Comparison of ENCODE assay signal across 8 cellular contexts in genomic region chr5:126599971-126600630, GRCh38. TPM values are rescaled to one million over a fixed set of nuclear protein-coding genes. Genes with fewer than 3 reads are reported as not detected.
DNase-seq lines count a peak whose midpoint lies in the region; FAIRE-seq and TF ChIP-seq lines count a peak whose summit lies in the region.
"Not testable (repeated sequence)": the region's sequence is repeated elsewhere in the genome, so short reads cannot be mapped to it uniquely, and the experiment has no call there.

No MANE protein-coding gene starts in this region.

- H3K9me3 Mint-ChIP-seq in neural crest cell = not testable (repeated sequence)

- peaks cover 0 to 39% (median 32%) of the 10 kb centered on the region in 11 experiments; a peak in 16 of 22 replicates for H4K20me1 ChIP-seq in BLaER1 treated with 17β-estradiol and CSF1 and Interleukin-3, amounts not matched to agents 10 nM and 100 nM

- DNase-seq in HuH-7.5 (ENCODE audit: low spot score) = peak; percentile 34
- peak; percentile 18 for DNase-seq in SKM-1 treated with dmso at 0.1 percent for 144 hours (lab: John Stamatoyannopoulos, UW; ENCODE audit: unreplicated experiment)
- not testable (repeated sequence) for DNase-seq in adipocyte (ENCODE audit: low read depth); kidney; neural crest cell (ENCODE audit: low read depth, low spot score)
- peak; percentile 52 for DNase-seq in epithelial cell of esophagus (ENCODE audit: low read depth)

- peaks cover 0 to 14% (median 8%) of the 10 kb centered on the region in 11 experiments; a peak in 10 of 22 replicates for H3K9me3 ChIP-seq in BLaER1 treated with 17β-estradiol and CSF1 and Interleukin-3, amounts not matched to agents 10 nM and 100 nM (replicated peaks in 1 of 11)
- not testable (repeated sequence) for H3K9me3 ChIP-seq in adipocyte (ENCODE audit: control insufficient read depth, low read length); kidney (ENCODE audit: control insufficient read depth in 1 of 2, low read length in 2 of 2); stomach smooth muscle (ENCODE audit: control insufficient read depth in 2 of 2, low read length in 2 of 2)

- peak overlapping the region in 5 of 11 experiments; percentile 0 to 65 (median 21); a peak in 7 of 22 replicates for H3K4me2 ChIP-seq in BLaER1 treated with 17β-estradiol and CSF1 and Interleukin-3, amounts not matched to agents 10 nM and 100 nM

- not testable (repeated sequence) for H3K27me3 Mint-ChIP-seq in neural crest cell (ENCODE audit: low read depth)

- peak overlapping the region; percentile 75 to 100 (median 94); a peak in 18 of 20 replicates for H3K4me3 ChIP-seq in BLaER1 treated with 17β-estradiol and CSF1 and Interleukin-3, amounts not matched to agents 10 nM and 100 nM
- peak overlapping the region; percentile 94 for H3K4me3 ChIP-seq in adipocyte (ENCODE audit: low read length)
- peak overlapping the region; percentile 96 for H3K4me3 ChIP-seq in epithelial cell of esophagus (ENCODE audit: low read length)
- peak overlapping the region; percentile 95 to 100 for H3K4me3 ChIP-seq in kidney (ENCODE audit: low read length in 2 of 2)
- peak overlapping the region; percentile 64 to 94 for H3K4me3 ChIP-seq in stomach smooth muscle (ENCODE audit: low read length in 2 of 2)

- H3K27ac Mint-ChIP-seq in neural crest cell (ENCODE audit: unreplicated experiment) = peak overlapping the region; percentile 86

- peaks cover 32% of the 10 kb centered on the region for H3K4me1 Mint-ChIP-seq in neural crest cell

- H3K27me3 ChIP-seq in BLaER1 treated with 17β-estradiol and CSF1 and Interleukin-3, amounts not matched to agents 10 nM and 100 nM = peaks cover 9 to 14% (median 12%) of the 10 kb centered on the region in 11 experiments
- H3K27me3 ChIP-seq in adipocyte (replicated peaks; ENCODE audit: control insufficient read depth, insufficient read depth, low read length); stomach smooth muscle (ENCODE audit: control insufficient read depth in 1 of 2, insufficient read depth in 2 of 2, low read length in 2 of 2): not testable (repeated sequence)

- peak overlapping the region in 2 of 11 experiments; percentile 90 to 93; a peak in 2 of 22 replicates for H3K9ac ChIP-seq in BLaER1 treated with 17β-estradiol and CSF1 and Interleukin-3, amounts not matched to agents 10 nM and 100 nM
- H3K9ac ChIP-seq in adipocyte (ENCODE audit: low read length) (peak overlapping the region; percentile 94), stomach smooth muscle (ENCODE audit: low read length in 2 of 2) (peak overlapping the region; percentile 36 to 86)
- not testable (repeated sequence) for H3K9ac ChIP-seq in kidney (ENCODE audit: low read length in 2 of 2)

- not testable (repeated sequence) for H3K36me3 Mint-ChIP-seq in neural crest cell (ENCODE audit: low read depth)

- peaks cover 13 to 43% (median 20%) of the 10 kb centered on the region in 10 experiments; a peak in 19 of 20 replicates for H3K4me1 ChIP-seq in BLaER1 treated with 17β-estradiol and CSF1 and Interleukin-3, amounts not matched to agents 10 nM and 100 nM
- H3K4me1 ChIP-seq in adipocyte (ENCODE audit: control insufficient read depth, insufficient read depth, low read length) = peaks cover 13% of the 10 kb centered on the region
- not testable (repeated sequence) for H3K4me1 ChIP-seq in kidney (ENCODE audit: control insufficient read depth in 1 of 2, insufficient read depth in 1 of 2, low read depth in 1 of 2, low read length in 2 of 2)
- H3K4me1 ChIP-seq in stomach smooth muscle (ENCODE audit: control insufficient read depth, insufficient read depth, low read length) = peaks cover 13% of the 10 kb centered on the region

- FAIRE-seq in kidney (lab: Jason Lieb, UNC) = not testable (repeated sequence)

- peak overlapping the region in 6 of 11 experiments; percentile 34 to 88 (median 85); a peak in 9 of 22 replicates for H3K27ac ChIP-seq in BLaER1 treated with 17β-estradiol and CSF1 and Interleukin-3, amounts not matched to agents 10 nM and 100 nM
- peak overlapping the region; percentile 20 to 74 for H3K27ac ChIP-seq in kidney (ENCODE audit: low read depth in 2 of 2, low read length in 2 of 2)
- peak overlapping the region; percentile 55 for H3K27ac ChIP-seq in stomach smooth muscle (ENCODE audit: low read length)

- H3K36me3 ChIP-seq in BLaER1 treated with 17β-estradiol and CSF1 and Interleukin-3, amounts not matched to agents 10 nM and 100 nM = peaks cover 18 to 26% (median 22%) of the 10 kb centered on the region in 11 experiments
- H3K36me3 ChIP-seq in adipocyte (ENCODE audit: control insufficient read depth, insufficient read depth, low read length, severe bottlenecking) (peaks cover 15% of the 10 kb centered on the region), stomach smooth muscle (ENCODE audit: control insufficient read depth in 2 of 2, insufficient read depth in 2 of 2, low read length in 2 of 2) (peaks cover 8 to 11% of the 10 kb centered on the region in 2 donors)
- H3K36me3 ChIP-seq in kidney (ENCODE audit: control insufficient read depth in 1 of 2, insufficient read depth in 2 of 2, low read length in 2 of 2) = not testable (repeated sequence)

- H3K4me3 Mint-ChIP-seq in neural crest cell = peak overlapping the region; percentile 85

- TF ChIP-seq CTCF in epithelial cell of esophagus (IDR thresholded peaks at IDR 0.05; ENCODE audit: insufficient read depth, low read depth, low read length, missing control alignments); kidney (IDR thresholded peaks at IDR 0.05; ENCODE audit: borderline replicate concordance, extremely low read depth, insufficient read depth); neural crest cell (conservative IDR thresholded peaks at IDR 0.05): not testable (repeated sequence)

- intact Hi-C loops in kidney (cut with DNase I) = not testable (repeated sequence)

RNA-seq across cellular contexts. Expression of gene PHAX, which starts 0.6 kb away (rescaled TPM):
- 33.3 TPM for total RNA-seq in kidney
- 23.7 TPM for polyA plus RNA-seq in kidney (ENCODE audit: insufficient read depth, low read depth, low replicate concordance)
- 47.2 and 51.4 TPM in 2 replicates for total RNA-seq in neural crest cell

RNA-seq across cellular contexts. Expression of gene ALDH7A1, which starts 5.1 kb away (rescaled TPM):
- total RNA-seq in kidney = 51.8 TPM
- 184 TPM for polyA plus RNA-seq in kidney (ENCODE audit: insufficient read depth, low read depth, low replicate concordance)
- total RNA-seq in neural crest cell = 169 TPM in 2 replicates
